11 cellular contexts compared by ENCODE assay signal in the genomic region with DNA sequence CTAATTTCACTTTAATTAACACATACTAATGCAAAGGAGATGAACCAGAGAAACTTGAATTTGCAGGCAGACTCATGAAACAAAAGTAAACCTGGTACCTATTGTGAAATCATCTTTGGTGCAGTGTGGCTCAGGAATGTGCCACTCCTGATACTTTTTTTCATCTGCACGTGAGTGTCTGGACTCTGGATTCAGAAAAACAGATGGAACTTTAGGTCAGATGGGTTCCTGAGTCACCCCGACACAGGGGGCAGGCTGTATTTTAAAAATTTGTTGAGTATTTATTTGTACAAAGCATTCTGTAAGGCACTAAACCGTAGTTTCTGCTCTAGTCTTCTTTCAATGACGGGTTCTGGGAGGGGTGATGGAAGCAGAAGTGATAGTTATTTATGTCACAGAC. TPM values are rescaled to one million over a fixed set of nuclear protein-coding genes. Genes with fewer than 3 reads are reported as not detected.
DNase-seq lines count a peak whose midpoint lies in the region; ATAC-seq and TF ChIP-seq lines count a peak whose summit lies in the region.
"Had no signal": no experiment of that assay in that cellular context is flagged by ENCODE, and none has a peak within 500 bp of the region (broad histone marks: within the 10 kb centered on the region; RNA-seq: fewer than 3 reads in every experiment).

No MANE protein-coding gene starts in this region.

- no peaks in the 10 kb centered on the region for H3K36me3 ChIP-seq in psoas muscle (ENCODE audit: insufficient read depth in 1 of 2, low read depth in 1 of 2)

- no peaks in the 10 kb centered on the region for H3K9me3 Mint-ChIP-seq in natural killer cell

- H3K27ac Mint-ChIP-seq in natural killer cell: no peak overlapping the region

- peaks cover 25% of the 10 kb centered on the region for H3K4me1 ChIP-seq in psoas muscle

- 35 to 42% (median 41%) methylated on average over 4 of the region's 4 CpGs for WGBS in psoas muscle, 3 donors

- H3K4me3 Mint-ChIP-seq in natural killer cell: no peak overlapping the region

- peaks cover 9 to 22% of the 10 kb centered on the region in 2 donors for H3K27me3 Mint-ChIP-seq in natural killer cell (ENCODE audit: low read depth in 2 of 2)

- peak overlapping the region; percentile 30 for H3K4me3 ChIP-seq in psoas muscle

- H3K9me3 ChIP-seq in psoas muscle: no peaks in the 10 kb centered on the region

- peak; percentile 41 for DNase-seq in Daoy (ENCODE audit: low read depth)
- peak; percentile 19 for DNase-seq in RKO (ENCODE audit: low spot score)
- DNase-seq in fibroblast of gingiva (ENCODE audit: low read depth): peak; percentile 88
- DNase-seq in psoas muscle: no peak
- no peak for DNase-seq in natural killer cell
- no peak for DNase-seq in NCI-H1436 treated with DMSO at 0.1 percent for 48 hours (lab: John Stamatoyannopoulos, UW)
- DNase-seq in GM19238 (ENCODE audit: insufficient read length, low spot score): no peak
- DNase-seq in T-helper 2 cell: no peak
- DNase-seq: GF-D8, NCI-H2081, T-helper 9 cell had no signal

- H3K36me3 Mint-ChIP-seq in natural killer cell: no peaks in the 10 kb centered on the region

- intact Hi-C loops in psoas muscle (cut with DNase I): loop anchor here in 1 of 2 donors (2.0 kb wide), 1 partner anchor 52 kb away; a partner anchor contains a TSS
- intact Hi-C loops in natural killer cell (cut with micrococcal nuclease): no loop called here

- no peak for TF ChIP-seq CTCF in psoas muscle (IDR thresholded peaks at IDR 0.05)
- TF ChIP-seq CTCF in natural killer cell (IDR thresholded peaks at IDR 0.05): no peak

- peak overlapping the region; percentile 70 for H3K27ac ChIP-seq in psoas muscle

- H3K27me3 ChIP-seq in psoas muscle (ENCODE audit: insufficient read depth in 3 of 3, low read length in 2 of 3): no peaks in the 10 kb centered on the region

- ATAC-seq in psoas muscle: peak; percentile 70 to 88 (median 80)
- ATAC-seq in natural killer cell: no peak

- H3K4me1 Mint-ChIP-seq in natural killer cell: peaks cover 0 to 5% of the 10 kb centered on the region in 2 donors

RNA-seq across cellular contexts. Expression of a gene that starts 52.2 kb away (rescaled TPM):
- 17.4 and 26.6 TPM in 2 replicates for total RNA-seq in Daoy (2014; rRNA removed; shearing (Covaris generic))
- total RNA-seq in psoas muscle (10 to 100 TPM; 13.5 to 21.3 (median 18.2) TPM), natural killer cell (10 to 100 TPM; 84.7 to 94.8 (median 85.6) TPM)
- 10 to 100 TPM in 2 of 3 donors, 1 to 10 TPM in 1; 9.4 to 15.5 (median 12.7) TPM for polyA plus RNA-seq in psoas muscle

Comparison
In these comparisons a context has a peak if more than half of its experiments do, and no peak if none do; other contexts are left out.
1. DNase-seq: peak in Daoy (single experiment), RKO (single experiment) and fibroblast of gingiva (single experiment); none in psoas muscle (0 of 2), natural killer cell (single experiment), NCI-H1436 treated with DMSO at 0.1 percent for 48 hours (single experiment), GM19238 (single experiment) and T-helper 2 cell (0 of 5).
2. ATAC-seq: peak in psoas muscle (4 of 4); none in natural killer cell (0 of 3).